In the genomic region with DNA sequence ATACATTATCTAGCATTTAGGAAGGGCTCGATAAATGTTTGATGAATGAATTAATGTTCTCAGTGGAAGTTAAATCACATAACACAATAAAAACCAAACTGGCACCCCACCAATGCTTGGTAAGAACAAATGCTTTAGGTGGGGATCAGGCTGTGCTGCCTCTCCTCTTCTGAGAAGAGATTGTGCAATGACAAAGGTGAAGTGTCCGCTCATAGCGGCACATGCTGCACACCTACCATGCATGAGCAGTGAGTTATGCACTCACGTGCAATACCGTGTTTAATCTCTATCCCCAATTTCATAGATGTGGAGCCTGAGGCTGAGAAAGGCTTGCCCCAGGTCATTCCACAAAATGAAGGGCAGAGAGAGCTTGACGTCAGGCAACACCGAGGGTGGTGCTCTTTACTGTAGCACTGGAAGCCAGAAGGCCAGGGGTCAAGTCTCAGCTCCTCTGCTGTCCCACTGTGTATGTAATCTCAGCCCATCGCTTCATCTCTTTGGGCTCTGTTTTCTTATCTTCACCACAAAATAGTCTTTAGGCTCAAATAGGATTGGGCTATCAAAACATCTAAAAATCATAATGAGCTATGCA, we compare ENCODE assay signal across 23 cellular contexts.
DNase-seq lines count a peak whose midpoint lies in the region; ATAC-seq and TF ChIP-seq lines count a peak whose summit lies in the region.
"Had no signal": no experiment of that assay in that cellular context is flagged by ENCODE, and none has a peak within 500 bp of the region (broad histone marks: within the 10 kb centered on the region; RNA-seq: fewer than 3 reads in every experiment).

No MANE protein-coding gene starts in this region.

- H3K79me1 ChIP-seq in H9 (ENCODE audit: insufficient read depth, low read depth, low read length, poor library complexity, severe bottlenecking): no peaks in the 10 kb centered on the region

- no TSS peak for BruUV-seq in A673 (replicated peaks; lab: Mats Ljungman, UMichigan)

- H4K91ac ChIP-seq in H9 (ENCODE audit: insufficient read length, low read depth, low read length): no peak overlapping the region

- H4K8ac ChIP-seq in H9 (replicated peaks; ENCODE audit: insufficient read length, low read depth, low read length): no peak overlapping the region

- H2BK20ac ChIP-seq in H9 (ENCODE audit: low read depth, low read length, poor library complexity, severe bottlenecking): no peak overlapping the region

- peak overlapping the region in 1 of 2 experiments; percentile 65; a peak in 1 of 5 replicates for H3K4me3 Mint-ChIP-seq in H9
- H3K4me3 Mint-ChIP-seq in WTC11: 0 out of 2 replicates have a peak overlapping the region, but pooled peaks have one; percentile 24
- no peak overlapping the region for H3K4me3 Mint-ChIP-seq in endodermal cell

- H4K20me1 ChIP-seq in H9 (ENCODE audit: control insufficient read depth, insufficient read depth, insufficient read length): no peaks in the 10 kb centered on the region

- no peak overlapping the region for H3K23ac ChIP-seq in H9 (ENCODE audit: insufficient read length, low read depth, low read length)

- H3K9me3 Mint-ChIP-seq in H9 (no peaks in the 10 kb centered on the region), WTC11 (no peaks in the 10 kb centered on the region), endodermal cell (no peaks in the 10 kb centered on the region)

- H2BK12ac ChIP-seq in H9 (ENCODE audit: insufficient read length, low read depth, low read length): no peak overlapping the region

- no peak overlapping the region for H3T11ph ChIP-seq in H9 (ENCODE audit: low read length)

- peaks cover 0 to 4% (median 3%) of the 10 kb centered on the region in 3 experiments; a peak in 4 of 7 replicates for H3K36me3 Mint-ChIP-seq in H9 (ENCODE audit: insufficient read depth in 1 of 3, low read depth in 3 of 3)
- peaks cover 7% of the 10 kb centered on the region for H3K36me3 Mint-ChIP-seq in WTC11
- peaks cover 2% of the 10 kb centered on the region for H3K36me3 Mint-ChIP-seq in endodermal cell (ENCODE audit: low read depth)

- no peak overlapping the region for H2AFZ ChIP-seq in H9 (ENCODE audit: low read length)

- H3K27me3 ChIP-seq in A673 (replicated peaks; ENCODE audit: insufficient read depth, low read depth, low read length, poor library complexity): no peaks in the 10 kb centered on the region
- no peaks in the 10 kb centered on the region for H3K27me3 ChIP-seq in H9 (ENCODE audit: insufficient read depth, low read length)
- no peaks in the 10 kb centered on the region for H3K27me3 ChIP-seq in endodermal cell (ENCODE audit: control insufficient read depth, insufficient read depth, low read length, poor library complexity, severe bottlenecking)
- no peaks in the 10 kb centered on the region for H3K27me3 ChIP-seq in heart right ventricle
- H3K27me3 ChIP-seq: MG63, SJCRH30 had no signal

- peak overlapping the region in 2 of 3 experiments; percentile 6 to 97; a peak in 2 of 7 replicates for H3K27ac Mint-ChIP-seq in H9
- peak overlapping the region; percentile 92 for H3K27ac Mint-ChIP-seq in WTC11
- peak overlapping the region; percentile 81 for H3K27ac Mint-ChIP-seq in endodermal cell

- H3K23me2 ChIP-seq in H9 (ENCODE audit: insufficient read length, low read depth, low read length, poor library complexity, severe bottlenecking): no peaks in the 10 kb centered on the region

- H4K5ac ChIP-seq in H9 (ENCODE audit: insufficient read length, low read depth, low read length): no peak overlapping the region

- H3K14ac ChIP-seq in H9 (ENCODE audit: insufficient read depth, low read length): no peak overlapping the region

- H3K27me3 Mint-ChIP-seq in H9 (ENCODE audit: low read depth) (no peaks in the 10 kb centered on the region), WTC11 (ENCODE audit: low read depth) (no peaks in the 10 kb centered on the region), endodermal cell (ENCODE audit: insufficient read depth) (no peaks in the 10 kb centered on the region)

- H2BK15ac ChIP-seq in H9 (ENCODE audit: low read depth, low read length): no peak overlapping the region

- H3K9ac ChIP-seq in H9 (ENCODE audit: extremely low read depth, insufficient read length, low read length) (no peak overlapping the region), endodermal cell (ENCODE audit: extremely low read depth, low read length, poor library complexity, severe bottlenecking) (no peak overlapping the region)

- H3K27ac ChIP-seq in A673 (ENCODE audit: low read depth, low read length, poor library complexity, severe bottlenecking) (peak overlapping the region; percentile 24), H9 (ENCODE audit: insufficient read length, low read depth, low read length) (no peak overlapping the region), endodermal cell (ENCODE audit: low read depth, low read length) (no peak overlapping the region), heart right ventricle (no peak overlapping the region)
- H3K27ac ChIP-seq: SJCRH30 had no signal

- H3K4me3 ChIP-seq in A673 (ENCODE audit: low read depth, low read length, poor library complexity, severe bottlenecking): no peak overlapping the region
- H3K4me3 ChIP-seq in endodermal cell (ENCODE audit: low read length): peak overlapping the region; percentile 23
- H3K4me3 ChIP-seq in heart right ventricle: no peak overlapping the region
- H3K4me3 ChIP-seq: MG63, SJCRH30 had no signal

- POLR2A ChIA-PET in A673 (lab: Charles Lee; ENCODE audit: low non-redundant PET): no interaction called here
- POLR2A ChIA-PET in WTC11 (lab: Charles Lee): interaction anchor here (0.6 kb wide), 2 partner anchors 35 to 245 kb away, joined by 3 read pairs; no protein-coding TSS in a partner anchor

- H3K4me1 Mint-ChIP-seq in H9 (peaks cover 59 to 65% of the 10 kb centered on the region in 2 experiments), WTC11 (peaks cover 82% of the 10 kb centered on the region), endodermal cell (peaks cover 74% of the 10 kb centered on the region)

- no peaks in the 10 kb centered on the region for H3K79me2 ChIP-seq in H9 (ENCODE audit: insufficient read depth, low read length)

- no peak overlapping the region for H3K56ac ChIP-seq in H9 (ENCODE audit: insufficient read length, low read depth, low read length)

- peaks cover 65% of the 10 kb centered on the region for H3K4me1 ChIP-seq in A673 (ENCODE audit: insufficient read depth, low read length, poor library complexity, severe bottlenecking)
- H3K4me1 ChIP-seq in H9 (ENCODE audit: insufficient read depth, low read length): peaks cover 15% of the 10 kb centered on the region
- peaks cover 47% of the 10 kb centered on the region for H3K4me1 ChIP-seq in endodermal cell (ENCODE audit: control insufficient read depth, insufficient read depth, low read length)
- peaks cover 0 to 27% (median 16%) of the 10 kb centered on the region in 9 donors for H3K4me1 ChIP-seq in heart right ventricle

- H2BK5ac ChIP-seq in H9 (ENCODE audit: insufficient read length, low read length): no peak overlapping the region

- ATAC-seq in WTC11: no peak
- no peak for ATAC-seq in heart right ventricle
- no peak for ATAC-seq in GM18907 (IDR thresholded peaks at IDR 0.05; ENCODE audit: unreplicated experiment)
- no peak for ATAC-seq in GM19467 (IDR thresholded peaks at IDR 0.05; ENCODE audit: unreplicated experiment)
- ATAC-seq: PC-3, SK-N-SH treated with all-trans-retinoic acid at 6 μM for 48 hours had no signal

- WGBS in H9 (ENCODE audit: extremely low coverage, insufficient read length, low lambda C conversion rate): no CpG with 5 or more reads among the region's 8 CpGs
- WGBS in endodermal cell (ENCODE audit: insufficient coverage in 1 of 2, insufficient read length in 1 of 2), 2 experiments: 76 to 85% methylated on average over 6 to 7 of the region's 8 CpGs
- 92 to 94% methylated on average over 8 of the region's 8 CpGs for WGBS in heart right ventricle, 2 donors

- H2AK5ac ChIP-seq in H9 (ENCODE audit: insufficient read length, low read length): no peak overlapping the region

- DNase-seq in A673 (ENCODE audit: low spot score) (no peak), H9 (no peak), WTC11 (ENCODE audit: low spot score) (no peak), endodermal cell (no peak), heart right ventricle (no peak), mesenteric fat pad (ENCODE audit: low spot score) (no peak)
- DNase-seq: AML-193; Calu3; DMS79 treated with DMSO at 0.1 percent for 48 hours; GF-D8; GOT3; KBM-7; MG63; NCI-H1105 treated with DMSO at 0.1 percent for 48 hours; NCI-H2029; NCI-H446; NCI-H526; NK-92 treated with Interleukin-12 subunit alpha and Interleukin-12 subunit beta, amount 100 ng/mL, for 24 hours had no signal

- TF ChIP-seq CTCF in A673 (conservative IDR thresholded peaks at IDR 0.05; ENCODE audit: low read depth, low read length) (no peak), H9 (conservative IDR thresholded peaks at IDR 0.05) (no peak), WTC11 (IDR thresholded peaks at IDR 0.05) (no peak), endodermal cell (conservative IDR thresholded peaks at IDR 0.05) (no peak), heart right ventricle (IDR thresholded peaks at IDR 0.05) (no peak)

- no peak overlapping the region for H2BK120ac ChIP-seq in H9 (ENCODE audit: low read depth, low read length, poor library complexity, severe bottlenecking)

- CTCF ChIA-PET in A673 (lab: Charles Lee): interaction anchor here (0.5 to 0.9 kb wide), 4 partner anchors 35 to 163 kb away, joined by 3 to 7 read pairs (median 4); no protein-coding TSS in a partner anchor
- CTCF ChIA-PET in WTC11 (lab: Charles Lee): interaction anchor here (0.7 to 2.9 kb wide), 5 partner anchors 11 to 95 kb away, joined by 3 to 16 read pairs (median 3); no protein-coding TSS in a partner anchor

- no peaks in the 10 kb centered on the region for H3K9me3 ChIP-seq in A673 (ENCODE audit: low read depth, low read length, poor library complexity, severe bottlenecking)
- H3K9me3 ChIP-seq in H9 (ENCODE audit: control insufficient read depth, low read depth, low read length): no peaks in the 10 kb centered on the region
- no peaks in the 10 kb centered on the region for H3K9me3 ChIP-seq in endodermal cell (ENCODE audit: control insufficient read depth, low read length)
- no peaks in the 10 kb centered on the region for H3K9me3 ChIP-seq in heart right ventricle
- H3K9me3 ChIP-seq: MG63, SJCRH30 had no signal

- H3K18ac ChIP-seq in H9 (ENCODE audit: insufficient read length, low read depth, low read length): no peak overlapping the region

- no peak overlapping the region for H3K4me2 ChIP-seq in H9 (ENCODE audit: insufficient read depth, insufficient read length, low read length)

- no peak overlapping the region for H3K4ac ChIP-seq in H9 (ENCODE audit: low read depth, low read length)

- H3K36me3 ChIP-seq in A673 (ENCODE audit: insufficient read depth, low read length, poor library complexity, severe bottlenecking): peaks cover 20% of the 10 kb centered on the region
- no peaks in the 10 kb centered on the region for H3K36me3 ChIP-seq in endodermal cell (ENCODE audit: control insufficient read depth, insufficient read depth, low read length)
- peaks cover 0 to 39% (median 0%) of the 10 kb centered on the region in 9 donors for H3K36me3 ChIP-seq in heart right ventricle
- H3K36me3 ChIP-seq: MG63, SJCRH30 had no signal

- intact Hi-C loops in A673 (cut with micrococcal nuclease; ENCODE audit: unreplicated experiment): loop anchor here (5.0 to 10.0 kb wide), 5 partner anchors 38 to 498 kb away; partner anchors contain the start of gene ATXN7L1
- intact Hi-C loops in heart right ventricle (cut with DNase I): loop anchor here in 8 of 10 donors (5.0 to 10.0 kb wide), 13 partner anchors 38 to 511 kb away; partner anchors contain the start of gene ATXN7L1 (in 4 of the 8)
